In the genomic region with DNA sequence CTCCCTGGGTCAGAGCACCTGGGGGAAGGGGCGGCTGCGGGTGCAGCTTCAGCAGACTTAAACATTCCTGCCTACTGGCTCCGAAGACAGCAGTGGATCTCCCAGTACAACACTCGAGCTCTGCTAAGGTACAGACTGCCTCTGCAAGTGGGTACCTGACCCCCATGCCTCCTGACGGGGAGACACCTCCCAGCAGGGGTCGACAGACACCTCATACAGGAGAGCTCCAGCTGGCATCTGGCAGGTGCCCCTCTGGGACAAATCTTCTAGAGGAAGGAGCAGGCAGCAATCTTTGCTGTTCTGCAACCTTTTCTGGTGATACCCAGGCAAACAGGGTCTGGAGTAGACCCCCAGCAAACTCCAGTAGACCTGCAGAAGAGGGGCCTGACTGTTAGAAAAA, we compare ENCODE assay signal across 5 cellular contexts. TPM values are rescaled to one million over a fixed set of nuclear protein-coding genes. Genes with fewer than 3 reads are reported as not detected.
"Had no signal": no experiment of that assay in that cellular context is flagged by ENCODE, and none has a peak within 500 bp of the region (broad histone marks: within the 10 kb centered on the region; RNA-seq: fewer than 3 reads in every experiment).

No MANE protein-coding gene starts in this region.

RNA-seq across cellular contexts. Expression of a gene that starts 54.5 kb away (rescaled TPM):
- total RNA-seq: lung microvascular endothelial cell, mammary epithelial cell, myocyte had no signal
- polyA plus RNA-seq: keratinocyte; mammary epithelial cell; naive thymus-derived CD4-positive, alpha-beta T cell had no signal
